16 cellular contexts compared by ENCODE assay signal in genomic region chr5:79107020-79107796, GRCh38. TPM values are rescaled to one million over a fixed set of nuclear protein-coding genes. Genes with fewer than 3 reads are reported as not detected.
DNase-seq lines count a peak whose midpoint lies in the region; ATAC-seq, FAIRE-seq and TF ChIP-seq lines count a peak whose summit lies in the region.
"Had no signal": no experiment of that assay in that cellular context is flagged by ENCODE, and none has a peak within 500 bp of the region (broad histone marks: within the 10 kb centered on the region; RNA-seq: fewer than 3 reads in every experiment).

No MANE protein-coding gene starts in this region.

- DNase-seq in SK-N-SH (no peak), RCC 7860 (ENCODE audit: low spot score) (peak; percentile 28), foreskin fibroblast (peak; percentile 22 to 62), upper lobe of right lung (no peak), HAP-1 (ENCODE audit: low spot score in 2 of 2) (no peak), Ammon's horn (ENCODE audit: low spot score) (no peak)
- DNase-seq: activated naive CD8-positive, alpha-beta T cell treated with anti-CD3 and anti-CD28 coated beads, Interleukin-2, amount 50 U/mL, for 24 hours; naive B cell; NCI-H524 treated with DMSO at 0.1 percent for 48 hours; spleen had no signal

- POLR2A ChIA-PET in SK-N-SH (lab: Yijun Ruan, JAX): no interaction called here

- no peak for TF ChIP-seq CTCF in SK-N-SH (IDR thresholded peaks at IDR 0.05)
- no peak for TF ChIP-seq CTCF in foreskin fibroblast (IDR thresholded peaks at IDR 0.05; ENCODE audit: low read depth, low read length)
- TF ChIP-seq CTCF in upper lobe of right lung (IDR thresholded peaks at IDR 0.05): no peak

- in situ Hi-C loops in HAP-1 (cut with MboI; ENCODE audit: low sequenced_read_pairs): no loop called here

- intact Hi-C loops in upper lobe of right lung (cut with DNase I): no loop called here

- 69% methylated on average over 7 of the region's 7 CpGs for WGBS in SK-N-SH (ENCODE audit: low lambda C conversion rate)

- H3K4me2 ChIP-seq in SK-N-SH: no peak overlapping the region

- FAIRE-seq in RCC 7860 (lab: Jason Lieb, UNC): no peak
- FAIRE-seq: A204.1 had no signal

- H3K4me3 ChIP-seq in SK-N-SH (ENCODE audit: low read depth in 2 of 2, low read length in 1 of 2) (no peak overlapping the region), foreskin fibroblast (ENCODE audit: low read depth in 1 of 2, low read length in 2 of 2) (no peak overlapping the region), upper lobe of right lung (no peak overlapping the region), HAP-1 (no peak overlapping the region)
- H3K4me3 ChIP-seq: spleen had no signal

- TF ChIP-seq RAD21 in SK-N-SH (IDR thresholded peaks at IDR 0.05; ENCODE audit: low read length): no peak

- no peak for TF ChIP-seq EP300 in SK-N-SH (IDR thresholded peaks at IDR 0.05; ENCODE audit: borderline replicate concordance in 1 of 2, low read depth in 1 of 2, low read length in 1 of 2)

- H3K4me1 ChIP-seq in SK-N-SH (ENCODE audit: control insufficient read depth in 1 of 2, insufficient read depth in 2 of 2, low read depth in 1 of 2, low read length in 1 of 2) (peaks cover 0 to 14% of the 10 kb centered on the region in 2 experiments; a peak in 2 of 4 replicates), upper lobe of right lung (peaks cover 7% of the 10 kb centered on the region), HAP-1 (no peaks in the 10 kb centered on the region)

- H3K9me3 ChIP-seq in SK-N-SH (no peaks in the 10 kb centered on the region), upper lobe of right lung (no peaks in the 10 kb centered on the region), HAP-1 (no peaks in the 10 kb centered on the region)
- H3K9me3 ChIP-seq: spleen had no signal

- H3K36me3 ChIP-seq in SK-N-SH (replicated peaks in 1 of 2; ENCODE audit: control insufficient read depth in 1 of 2, insufficient read depth in 2 of 2, low read length in 1 of 2): no peaks in the 10 kb centered on the region
- H3K36me3 ChIP-seq in upper lobe of right lung: no peaks in the 10 kb centered on the region
- H3K36me3 ChIP-seq in HAP-1 (replicated peaks): no peaks in the 10 kb centered on the region
- H3K36me3 ChIP-seq: spleen had no signal

- H3K27me3 ChIP-seq in SK-N-SH (ENCODE audit: insufficient read depth): peaks cover 2% of the 10 kb centered on the region; the same call in 1 of the 2 replicates
- H3K27me3 ChIP-seq in upper lobe of right lung: peaks cover 24% of the 10 kb centered on the region
- H3K27me3 ChIP-seq in HAP-1 (ENCODE audit: low read depth): no peaks in the 10 kb centered on the region; the same call in 1 of the 2 replicates

- peak; percentile 58 for ATAC-seq in SK-N-SH treated with all-trans-retinoic acid at 6 μM for 48 hours
- ATAC-seq in upper lobe of right lung: peak; percentile 78
- ATAC-seq in HG02588 (IDR thresholded peaks at IDR 0.05; ENCODE audit: unreplicated experiment): no peak
- ATAC-seq: activated naive CD8-positive, alpha-beta T cell treated with anti-CD3 and anti-CD28 coated beads, Interleukin-2, amount 50 U/mL, for 24 hours had no signal

- H2AFZ ChIP-seq in SK-N-SH (ENCODE audit: low read depth): no peak overlapping the region

- no peaks in the 10 kb centered on the region for H3K9me2 ChIP-seq in SK-N-SH

- H3K27ac ChIP-seq in SK-N-SH (ENCODE audit: low read depth in 2 of 2, low read length in 1 of 2) (peak overlapping the region in 1 of 2 experiments; percentile 48; a peak in 2 of 4 replicates), upper lobe of right lung (no peak overlapping the region)
- H3K27ac ChIP-seq: spleen had no signal

- H4K20me1 ChIP-seq in SK-N-SH (ENCODE audit: insufficient read depth): no peaks in the 10 kb centered on the region

- CTCF ChIA-PET in SK-N-SH (lab: Yijun Ruan, JAX): interaction anchor here (0.6 to 3.7 kb wide), 7 partner anchors 9 to 119 kb away, joined by 3 to 24 read pairs (median 3); no protein-coding TSS in a partner anchor

- no peaks in the 10 kb centered on the region for H3K79me2 ChIP-seq in SK-N-SH (ENCODE audit: insufficient read depth)

- H3K9ac ChIP-seq in SK-N-SH: no peak overlapping the region

- H3F3A ChIP-seq in SK-N-SH (replicated peaks; ENCODE audit: insufficient read depth): no peaks in the 10 kb centered on the region

TF ChIP-seq in SK-N-SH treated with all-trans-retinoic acid at 6 μM for 48 hours, 23 proteins besides CTCF, POLR2A, EP300 and RAD21:
- TF ChIP-seq GLIS3 (CRISPR knock-in tag; IDR thresholded peaks at IDR 0.05): no peak
- peak; percentile 40; the same call in 1 of the 2 replicates for TF ChIP-seq ISL1 (CRISPR knock-in tag; IDR thresholded peaks at IDR 0.05)
- TF ChIP-seq ZFP30 (CRISPR knock-in tag; IDR thresholded peaks at IDR 0.05): no peak

TF ChIP-seq in SK-N-SH, 30 proteins besides CTCF, POLR2A, EP300 and RAD21:
- no peak for TF ChIP-seq USF1 (IDR thresholded peaks at IDR 0.05; ENCODE audit: borderline replicate concordance, low read depth)
- TF ChIP-seq SMC3 (IDR thresholded peaks at IDR 0.05; ENCODE audit: low read depth, low read length): no peak
- no peak for TF ChIP-seq YY1 (IDR thresholded peaks at IDR 0.05; ENCODE audit: low read depth)
- TF ChIP-seq EZH2phosphoT487 (IDR thresholded peaks at IDR 0.05; ENCODE audit: borderline replicate concordance, low read depth): no peak
- TF ChIP-seq PBX3 (IDR thresholded peaks at IDR 0.05): no peak
- no peak for TF ChIP-seq GATA2 (CRISPR knock-in tag; IDR thresholded peaks at IDR 0.05)
- TF ChIP-seq SIN3A (IDR thresholded peaks at IDR 0.05; ENCODE audit: borderline replicate concordance, low read depth, low read length): no peak

RNA-seq across cellular contexts. Expression of gene BHMT, which starts 4.4 kb away (rescaled TPM):
- polyA plus RNA-seq in SK-N-SH (2012; rRNA removed): not detected in 2 replicates
- not detected in 2 replicates for polyA plus RNA-seq in SK-N-SH (2012; cell fraction: cytosol; rRNA removed)
- polyA plus RNA-seq in SK-N-SH (2012; cell fraction: nucleus; rRNA removed): not detected in 2 replicates
- not detected for total RNA-seq in upper lobe of right lung
- total RNA-seq: activated CD8-positive, alpha-beta memory T cell treated with anti-CD3 and anti-CD28 coated beads for 36 hours; G401; spleen; T-helper 1 cell treated with Interleukin-12 subunit alpha and Interleukin-12 subunit beta and Interleukin-4 antibody, amounts not matched to agents 30 ng/mL and 1 ng/mL, for 36 hours had no signal
- polyA plus RNA-seq: spleen had no signal

RNA-seq across cellular contexts. Expression of gene BHMT2, which starts 37.6 kb away (rescaled TPM):
- not detected in 2 replicates for polyA plus RNA-seq in SK-N-SH (2012; rRNA removed)
- not detected in 2 replicates for polyA plus RNA-seq in SK-N-SH (2012; cell fraction: cytosol; rRNA removed)
- not detected in 2 replicates for polyA plus RNA-seq in SK-N-SH (2012; cell fraction: nucleus; rRNA removed)
- total RNA-seq in upper lobe of right lung: 4.7 TPM
- total RNA-seq: activated CD8-positive, alpha-beta memory T cell treated with anti-CD3 and anti-CD28 coated beads for 36 hours; G401; T-helper 1 cell treated with Interleukin-12 subunit alpha and Interleukin-12 subunit beta and Interleukin-4 antibody, amounts not matched to agents 30 ng/mL and 1 ng/mL, for 36 hours had no signal

RNA-seq across cellular contexts. Expression of gene DMGDH, which starts 37.7 kb away (rescaled TPM):
- 0.56 and 0.70 TPM in 2 replicates for polyA plus RNA-seq in SK-N-SH (2012; rRNA removed)
- 0.28 and 0.41 TPM in 2 replicates for polyA plus RNA-seq in SK-N-SH (2012; cell fraction: cytosol; rRNA removed)
- polyA plus RNA-seq in SK-N-SH (2012; cell fraction: nucleus; rRNA removed): 0.79 and 1.5 TPM in 2 replicates
- 0.78 TPM for total RNA-seq in upper lobe of right lung
- total RNA-seq: G401 had no signal

Comparison
In these comparisons a context has a peak if more than half of its experiments do, and no peak if none do; other contexts are left out.
1. DNase-seq: peak in RCC 7860 (single experiment) and foreskin fibroblast (2 of 2); none in SK-N-SH (single experiment), upper lobe of right lung (single experiment), HAP-1 (0 of 2) and Ammon's horn (single experiment).